30 cellular contexts compared by ENCODE assay signal in genomic region chr18:22149710-22150109, GRCh38. TPM values are rescaled to one million over a fixed set of nuclear protein-coding genes. Genes with fewer than 3 reads are reported as not detected.
A peak's percentile ranks its signal among the peaks of the same experiment; 100 is the strongest.
DNase-seq lines count a peak whose midpoint lies in the region; ATAC-seq and TF ChIP-seq lines count a peak whose summit lies in the region.
"Had no signal": no experiment of that assay in that cellular context is flagged by ENCODE, and none has a peak within 500 bp of the region (broad histone marks: within the 10 kb centered on the region; RNA-seq: fewer than 3 reads in every experiment).

No MANE protein-coding gene starts in this region.

- H3K4me3 ChIP-seq in left lung (no peak overlapping the region), upper lobe of right lung (no peak overlapping the region), OCI-LY7 (ENCODE audit: low read depth, low read length, poor library complexity, severe bottlenecking) (no peak overlapping the region)
- H3K4me3 ChIP-seq: A549; BLaER1; BLaER1 treated with 17β-estradiol and CSF1 and Interleukin-3, amounts not matched to agents 10 nM and 100 nM had no signal

- H3K9me2 ChIP-seq in OCI-LY7 (ENCODE audit: insufficient read depth, low read length), result no peaks in the 10 kb centered on the region

- intact Hi-C loops in left lung (cut with DNase I) (no loop called here), upper lobe of right lung (cut with DNase I) (no loop called here), OCI-LY7 (cut with micrococcal nuclease; ENCODE audit: unreplicated experiment) (no loop called here)

- H3K36me3 ChIP-seq in left lung (no peaks in the 10 kb centered on the region), upper lobe of right lung (no peaks in the 10 kb centered on the region), OCI-LY7 (ENCODE audit: insufficient read depth, low read length) (no peaks in the 10 kb centered on the region)
- H3K36me3 ChIP-seq: BE2C; BLaER1; BLaER1 treated with 17β-estradiol and CSF1 and Interleukin-3, amounts not matched to agents 10 nM and 100 nM had no signal

- peak; percentile 74 for ATAC-seq in left lung
- ATAC-seq in upper lobe of right lung, result peak; percentile 47
- ATAC-seq: A549; CD8-positive, alpha-beta T cell had no signal

- no peaks in the 10 kb centered on the region for H3K9me3 ChIP-seq in left lung
- H3K9me3 ChIP-seq in upper lobe of right lung, result no peaks in the 10 kb centered on the region
- H3K9me3 ChIP-seq in OCI-LY7 (ENCODE audit: low read length), result no peaks in the 10 kb centered on the region
- H3K9me3 ChIP-seq: A549; BE2C; BLaER1; BLaER1 treated with 17β-estradiol and CSF1 and Interleukin-3, amounts not matched to agents 10 nM and 100 nM; Caco-2 had no signal

- H3K4me1 ChIP-seq in left lung, result no peaks in the 10 kb centered on the region
- no peaks in the 10 kb centered on the region for H3K4me1 ChIP-seq in upper lobe of right lung
- H3K4me1 ChIP-seq in OCI-LY7 (ENCODE audit: insufficient read depth, low read length, poor library complexity, severe bottlenecking), result no peaks in the 10 kb centered on the region
- H3K4me1 ChIP-seq: A549; BE2C; BLaER1; BLaER1 treated with 17β-estradiol and CSF1 and Interleukin-3, amounts not matched to agents 10 nM and 100 nM had no signal

- H3K79me2 ChIP-seq in OCI-LY7 (ENCODE audit: insufficient read depth, low read depth, low read length), result no peaks in the 10 kb centered on the region

- DNase-seq in left lung (no peak), upper lobe of right lung (no peak), COLO668 (lab: John Stamatoyannopoulos, UW; ENCODE audit: unreplicated experiment) (no peak), OCI-LY7 (ENCODE audit: low spot score) (no peak)
- DNase-seq: 8988T; ACHN; AML-193; BE2C; C1 segment of cervical spinal cord; Caco-2; Calu3; CD4-positive, alpha-beta memory T cell; CD4-positive, alpha-beta T cell; CD4-positive, CD25-positive, alpha-beta regulatory T cell; CD8-positive, alpha-beta memory T cell; CD8-positive, alpha-beta T cell; COR-L47; DMS 273 treated with DMSO at 0.1 percent for 48 hours; DMS153; DMS53; DMS79; DMS79 treated with DMSO at 0.1 percent for 48 hours; DND-41; EL had no signal

- TF ChIP-seq CTCF in left lung (IDR thresholded peaks at IDR 0.05), result no peak
- TF ChIP-seq CTCF in upper lobe of right lung (IDR thresholded peaks at IDR 0.05), result no peak
- TF ChIP-seq CTCF in OCI-LY7 (conservative IDR thresholded peaks at IDR 0.05; ENCODE audit: low read length), result no peak

- no peak overlapping the region for H3K4me2 ChIP-seq in OCI-LY7 (ENCODE audit: low read length)
- H3K4me2 ChIP-seq: A549; BLaER1; BLaER1 treated with 17β-estradiol and CSF1 and Interleukin-3, amounts not matched to agents 10 nM and 100 nM had no signal

- no peak overlapping the region for H2AFZ ChIP-seq in OCI-LY7 (ENCODE audit: low read length)

- BruUV-seq in OCI-LY7 (replicated peaks; lab: Mats Ljungman, UMichigan), result no TSS peak

- POLR2A ChIA-PET in OCI-LY7 (lab: Charles Lee), result no interaction called here

- no peaks in the 10 kb centered on the region for H4K20me1 ChIP-seq in OCI-LY7 (ENCODE audit: insufficient read depth, low read length)
- H4K20me1 ChIP-seq: BLaER1; BLaER1 treated with 17β-estradiol and CSF1 and Interleukin-3, amounts not matched to agents 10 nM and 100 nM had no signal

- H3K27ac ChIP-seq in left lung (no peak overlapping the region), upper lobe of right lung (no peak overlapping the region), OCI-LY7 (ENCODE audit: low read depth, low read length, poor library complexity, severe bottlenecking) (no peak overlapping the region)
- H3K27ac ChIP-seq: 22Rv1; A549; BLaER1; BLaER1 treated with 17β-estradiol and CSF1 and Interleukin-3, amounts not matched to agents 10 nM and 100 nM; C4-2B had no signal

- CTCF ChIA-PET in OCI-LY7 (lab: Charles Lee; ENCODE audit: unreplicated experiment), result no interaction called here

- no peaks in the 10 kb centered on the region for H3K27me3 ChIP-seq in left lung
- H3K27me3 ChIP-seq in upper lobe of right lung, result no peaks in the 10 kb centered on the region
- H3K27me3 ChIP-seq: BE2C; BLaER1; BLaER1 treated with 17β-estradiol and CSF1 and Interleukin-3, amounts not matched to agents 10 nM and 100 nM had no signal

RNA-seq across cellular contexts. Expression of gene GATA6, which starts 19.7 kb away (rescaled TPM):
- 10 to 100 TPM; 20.6 to 29.9 TPM for total RNA-seq in left lung
- 32.2 TPM for total RNA-seq in upper lobe of right lung
- total RNA-seq in OCI-LY7 (2014; rRNA removed; shearing (Covaris generic)), result not detected in 2 replicates
- total RNA-seq in OCI-LY7 (2022), result not detected in 2 replicates
- total RNA-seq: B cell; CD4-positive, alpha-beta memory T cell had no signal

Comparison
In these comparisons a context has a peak if more than half of its experiments do, and no peak if none do; other contexts are left out.
1. RNA of gene GATA6, which starts 19.7 kb away (total RNA-seq): 32.2 TPM in upper lobe of right lung (single experiment) and 20.6 to 29.9 TPM in left lung; not detected in OCI-LY7; every median in the first group is over 10 times any median in the second.